Comparison of ENCODE assay signal across 14 cellular contexts in the genomic region with DNA sequence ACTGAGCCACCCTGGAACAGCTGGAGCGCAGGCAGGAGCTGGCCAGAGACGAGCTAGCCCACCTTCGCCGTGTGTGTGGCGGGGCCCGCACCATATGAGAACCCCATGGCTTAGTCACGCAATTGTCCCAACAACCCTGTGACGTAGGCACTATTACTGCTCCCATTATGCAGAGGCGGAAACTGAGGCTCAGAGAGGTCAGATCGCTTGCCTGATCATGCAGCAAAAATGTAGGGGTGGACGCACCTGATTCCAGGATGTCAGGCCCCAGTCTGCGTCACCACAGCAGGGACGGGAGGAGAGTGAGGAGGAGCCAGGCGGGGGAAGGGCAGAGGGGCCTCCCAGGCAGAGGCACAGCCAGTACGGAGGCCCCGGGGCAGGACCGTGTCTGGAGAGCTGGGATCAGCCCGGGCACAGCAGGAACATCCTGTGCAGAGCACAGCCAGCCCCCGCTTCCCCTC. TPM values are rescaled to one million over a fixed set of nuclear protein-coding genes. Genes with fewer than 3 reads are reported as not detected.
DNase-seq lines count a peak whose midpoint lies in the region; ATAC-seq, FAIRE-seq and TF ChIP-seq lines count a peak whose summit lies in the region.
"Had no signal": no experiment of that assay in that cellular context is flagged by ENCODE, and none has a peak within 500 bp of the region (broad histone marks: within the 10 kb centered on the region; RNA-seq: fewer than 3 reads in every experiment).

No MANE protein-coding gene starts in this region.

- no peaks in the 10 kb centered on the region for H3K27me3 Mint-ChIP-seq in activated naive CD8-positive, alpha-beta T cell treated with anti-CD3 and anti-CD28 coated beads for 36 hours
- H3K27me3 Mint-ChIP-seq: natural killer cell treated with Interleukin-12 subunit alpha and Interleukin-12 subunit beta and Interleukin-15 and Interleukin-18, amount 100 ng/mL, for 72 hours had no signal

- TF ChIP-seq EP300 in GM12878 (IDR thresholded peaks at IDR 0.05; ENCODE audit: borderline replicate concordance in 1 of 2, control insufficient read depth in 1 of 2, low read depth in 2 of 2, low read length in 2 of 2), result no peak

- H3K36me3 ChIP-seq in GM12878 (ENCODE audit: control insufficient read depth in 2 of 2, insufficient read depth in 2 of 2, low read length in 1 of 2), result peaks cover 3 to 5% of the 10 kb centered on the region in 2 experiments; a peak in 2 of 4 replicates
- H3K36me3 ChIP-seq in hepatocyte (replicated peaks; ENCODE audit: insufficient read depth, low read depth), result no peaks in the 10 kb centered on the region
- H3K36me3 ChIP-seq in psoas muscle (ENCODE audit: insufficient read depth in 1 of 2, low read depth in 1 of 2), result no peaks in the 10 kb centered on the region

- H3K9me2 ChIP-seq in hepatocyte (replicated peaks; ENCODE audit: insufficient read depth), result no peaks in the 10 kb centered on the region

- H3K36me3 Mint-ChIP-seq in activated naive CD8-positive, alpha-beta T cell treated with anti-CD3 and anti-CD28 coated beads for 36 hours, result peaks cover 25% of the 10 kb centered on the region
- H3K36me3 Mint-ChIP-seq: natural killer cell treated with Interleukin-12 subunit alpha and Interleukin-12 subunit beta and Interleukin-15 and Interleukin-18, amount 100 ng/mL, for 72 hours had no signal

- H3K9me3 ChIP-seq in GM12878 (replicated peaks; ENCODE audit: control insufficient read depth, insufficient read depth, low read length) (peaks cover 7% of the 10 kb centered on the region), hepatocyte (ENCODE audit: low read depth) (no peaks in the 10 kb centered on the region), psoas muscle (no peaks in the 10 kb centered on the region)

- H4K20me1 ChIP-seq in GM12878 (ENCODE audit: control insufficient read depth, insufficient read depth), result no peaks in the 10 kb centered on the region
- H4K20me1 ChIP-seq in hepatocyte (ENCODE audit: insufficient read depth, poor library complexity, severe bottlenecking), result peaks cover 3% of the 10 kb centered on the region

- no peak overlapping the region for H3K9ac ChIP-seq in GM12878 (ENCODE audit: control insufficient read depth, insufficient read depth, low read length)

- peaks cover 13% of the 10 kb centered on the region for H3K4me1 Mint-ChIP-seq in activated naive CD8-positive, alpha-beta T cell treated with anti-CD3 and anti-CD28 coated beads for 36 hours

- in situ Hi-C loops in GM12878 (cut with MboI), result no loop called here

- H3K4me1 ChIP-seq in GM12878 (ENCODE audit: control insufficient read depth, insufficient read depth, low read length) (peaks cover 27% of the 10 kb centered on the region), hepatocyte (ENCODE audit: insufficient read depth) (peaks cover 23% of the 10 kb centered on the region), psoas muscle (no peaks in the 10 kb centered on the region)

- H2AFZ ChIP-seq in GM12878 (ENCODE audit: control insufficient read depth, low read depth, low read length) (no peak overlapping the region), hepatocyte (no peak overlapping the region)

- TF ChIP-seq POLR2A in GM12878 (IDR thresholded peaks at IDR 0.05; ENCODE audit: low read depth, low read length), result no peak

- no peak for FAIRE-seq in GM12878 (lab: Jason Lieb, UNC)

- H3K27ac Mint-ChIP-seq in activated naive CD8-positive, alpha-beta T cell treated with anti-CD3 and anti-CD28 coated beads for 36 hours, result no peak overlapping the region
- H3K27ac Mint-ChIP-seq: activated CD8-positive, alpha-beta T cell treated with anti-CD3 and anti-CD28 coated beads, Interleukin-2, amount 10 ng/mL, durations not matched to agents 7 days and 5 days; CD8-positive, alpha-beta T cell had no signal

- SMC1A ChIA-PET in GM12878 (lab: Charles Lee; ENCODE audit: uncharacterized antibody, unreplicated experiment), result no interaction called here

- TF ChIP-seq RAD21 in GM12878 (IDR thresholded peaks at IDR 0.05; ENCODE audit: insufficient read depth, low read depth, low read length), result no peak

- no peak overlapping the region for H3K4me3 Mint-ChIP-seq in activated naive CD8-positive, alpha-beta T cell treated with anti-CD3 and anti-CD28 coated beads for 36 hours
- H3K4me3 Mint-ChIP-seq: activated CD8-positive, alpha-beta T cell treated with anti-CD3 and anti-CD28 coated beads, Interleukin-2, amount 10 ng/mL, durations not matched to agents 7 days and 5 days; natural killer cell treated with Interleukin-12 subunit alpha and Interleukin-12 subunit beta and Interleukin-15 and Interleukin-18, amount 100 ng/mL, for 72 hours had no signal

- TF ChIP-seq CTCF in GM12878 (IDR thresholded peaks at IDR 0.05 in 2 of 3, conservative IDR thresholded peaks at IDR 0.05 in 1 of 3; ENCODE audit: control insufficient read depth in 2 of 3, extremely low read depth in 1 of 3, insufficient read depth in 1 of 3, low read depth in 3 of 3, low read length in 3 of 3) (no peak), hepatocyte (IDR thresholded peaks at IDR 0.05; ENCODE audit: poor library complexity) (no peak), psoas muscle (IDR thresholded peaks at IDR 0.05) (no peak)

- H3K79me2 ChIP-seq in GM12878 (ENCODE audit: control insufficient read depth, insufficient read depth, low read length) (peaks cover 12% of the 10 kb centered on the region), hepatocyte (peaks cover 55% of the 10 kb centered on the region)

- POLR2A ChIA-PET in GM12878 (lab: Charles Lee), result interaction anchor here (1.0 kb wide), 1 partner anchor 16 kb away, joined by 3 read pairs; no protein-coding TSS in a partner anchor

- BruUV-seq in GM12878 (replicated peaks; lab: Mats Ljungman, UMichigan), result no TSS peak

- H3K4me2 ChIP-seq in GM12878 (ENCODE audit: control insufficient read depth, insufficient read depth) (no peak overlapping the region), hepatocyte (peak overlapping the region; percentile 54)

- RAD21 ChIA-PET in GM12878 (lab: Charles Lee; ENCODE audit: unreplicated experiment), result interaction anchor here (1.0 to 1.1 kb wide), 4 partner anchors 14 to 79 kb away, joined by 3 to 5 read pairs (median 4); a partner anchor contains a TSS

- WGBS in GM12878 (ENCODE audit: insufficient coverage, insufficient replicate concordance, low lambda C conversion rate, missing lambda C conversion rate), result 12% methylated on average over 15 of the region's 19 CpGs
- WGBS in hepatocyte (ENCODE audit: low lambda C conversion rate, missing lambda C conversion rate), result 67% methylated on average over 18 of the region's 19 CpGs
- 66 to 81% (median 69%) methylated on average over 17 to 19 of the region's 19 CpGs for WGBS in psoas muscle, 3 donors

- H3K27me3 ChIP-seq in GM12878 (replicated peaks in 1 of 2; ENCODE audit: control insufficient read depth in 2 of 2, insufficient read depth in 2 of 2, low read length in 1 of 2), result no peaks in the 10 kb centered on the region
- H3K27me3 ChIP-seq in hepatocyte, result no peaks in the 10 kb centered on the region
- no peaks in the 10 kb centered on the region for H3K27me3 ChIP-seq in psoas muscle (ENCODE audit: insufficient read depth in 3 of 3, low read length in 2 of 3)
- H3K27me3 ChIP-seq: body of pancreas, SJSA1 had no signal

- no peak overlapping the region for H3K4me3 ChIP-seq in GM12878
- H3K4me3 ChIP-seq in hepatocyte, result no peak overlapping the region
- no peak overlapping the region for H3K4me3 ChIP-seq in psoas muscle
- H3K4me3 ChIP-seq: body of pancreas, SJSA1 had no signal

- CTCF ChIA-PET in GM12878 (lab: Yijun Ruan, JAX), result interaction anchor here (1.0 kb wide), 1 partner anchor 19 kb away, joined by 4 read pairs; no protein-coding TSS in a partner anchor

- peak; percentile 86 for DNase-seq in ELR (ENCODE audit: low read depth)
- no peak for DNase-seq in GM12878 (ENCODE audit: low read depth, low spot score)
- DNase-seq in hepatocyte (ENCODE audit: low spot score), result peak; percentile 59
- no peak for DNase-seq in psoas muscle
- no peak for DNase-seq in activated naive CD8-positive, alpha-beta T cell treated with anti-CD3 and anti-CD28 coated beads for 36 hours
- DNase-seq: activated CD8-positive, alpha-beta T cell treated with anti-CD3 and anti-CD28 coated beads, Interleukin-2, amount 10 ng/mL, durations not matched to agents 7 days and 5 days; body of pancreas; CD8-positive, alpha-beta T cell; H7 had no signal

- H3K27ac ChIP-seq in GM12878 (ENCODE audit: control insufficient read depth, insufficient read depth), result peak overlapping the region; percentile 19; the same call in 1 of the 2 replicates
- H3K27ac ChIP-seq in hepatocyte, result peak overlapping the region; percentile 78
- peak overlapping the region; percentile 19 for H3K27ac ChIP-seq in psoas muscle
- H3K27ac ChIP-seq: body of pancreas, SJSA1 had no signal

- no peaks in the 10 kb centered on the region for H3K9me3 Mint-ChIP-seq in activated naive CD8-positive, alpha-beta T cell treated with anti-CD3 and anti-CD28 coated beads for 36 hours
- H3K9me3 Mint-ChIP-seq: CD8-positive, alpha-beta T cell; natural killer cell treated with Interleukin-12 subunit alpha and Interleukin-12 subunit beta and Interleukin-15 and Interleukin-18, amount 100 ng/mL, for 72 hours had no signal

- ATAC-seq in GM12878, result peak; percentile 7; the same call in 2 of the 3 replicates
- peak; percentile 23 to 71 (median 38) for ATAC-seq in psoas muscle
- ATAC-seq in GM21360 (IDR thresholded peaks at IDR 0.05; ENCODE audit: unreplicated experiment), result no peak
- no peak for ATAC-seq in HG03378 (IDR thresholded peaks at IDR 0.05; ENCODE audit: unreplicated experiment)
- ATAC-seq in GM18520 (IDR thresholded peaks at IDR 0.05; ENCODE audit: unreplicated experiment), result no peak
- ATAC-seq: activated CD8-positive, alpha-beta T cell treated with anti-CD3 and anti-CD28 coated beads, Interleukin-2, amount 10 ng/mL, durations not matched to agents 7 days and 5 days; body of pancreas; CD8-positive, alpha-beta T cell had no signal

- intact Hi-C loops in GM12878 (cut with micrococcal nuclease; ENCODE audit: unreplicated experiment), result no loop called here
- intact Hi-C loops in psoas muscle (cut with DNase I), result no loop called here

RNA-seq across cellular contexts. Expression of a gene that starts 16.8 kb away (rescaled TPM):
- 29.0 and 34.7 TPM in 2 replicates for total RNA-seq in GM12878 (2013; cell fraction: nucleolus; rRNA removed)
- total RNA-seq in GM12878 (2014; rRNA removed), result 4.5 and 6.0 TPM in 2 replicates
- 2.2 TPM in 2 replicates for total RNA-seq in GM12878 (2014; rRNA removed; fragmentation: Illumina TruSeq; extraction: Trizol)
- total RNA-seq in GM12878 (2021), result 19.0 and 19.6 TPM in 2 replicates
- 3.4 TPM for polyA plus RNA-seq in GM12878 (2011; ENCODE audit: low read depth)
- 0.84 and 2.3 TPM in 2 replicates for polyA plus RNA-seq in GM12878 (2011; rRNA removed)
- 3.4 and 3.6 TPM in 2 replicates for polyA plus RNA-seq in GM12878 (2011; cell fraction: cytosol; rRNA removed)
- 11.7 and 16.6 TPM in 2 replicates for polyA plus RNA-seq in GM12878 (2011; cell fraction: nucleus; rRNA removed)
- polyA plus RNA-seq in GM12878 (2012), result 12.8 and 13.0 TPM in 2 replicates
- polyA plus RNA-seq in GM12878 (2014; fragmentation: Illumina TruSeq; extraction: Trizol), result 2.4 and 4.6 TPM in 2 replicates
- polyA plus RNA-seq in GM12878 (2014; fragmentation: Nextera tagmentation; extraction: Ambion mirVana), result under 1 TPM; 0.39 to 0.46 TPM
- 9.3 and 12.6 TPM in 2 replicates for polyA plus RNA-seq in GM12878 (2014; rRNA removed)
- 10 to 100 TPM in 1 of 2 experiments, 1 to 10 TPM in 1; 7.8 to 10.3 TPM for polyA plus RNA-seq in GM12878 (2016; fragmentation: Nextera tagmentation; extraction: Ambion mirVana)
- 9.1 and 10.3 TPM in 2 replicates for polyA minus RNA-seq in GM12878 (2011; rRNA and poly(A)+ RNA removed)
- polyA minus RNA-seq in GM12878 (2011; cell fraction: cytosol; rRNA and poly(A)+ RNA removed), result 7.8 and 10.0 TPM in 2 replicates
- 4.5 and 9.2 TPM in 2 replicates for polyA minus RNA-seq in GM12878 (2011; cell fraction: nucleus; rRNA and poly(A)+ RNA removed)
- 13.7 and 20.7 TPM in 2 replicates for total RNA-seq in hepatocyte
- polyA plus RNA-seq in hepatocyte, result 33.5 and 37.1 TPM in 2 replicates
- 10 to 100 TPM; 13.5 to 22.4 (median 17.9) TPM for total RNA-seq in psoas muscle
- 10 to 100 TPM in 1 of 3 donors, 1 to 10 TPM in 2; 8.7 to 20.7 (median 9.9) TPM for polyA plus RNA-seq in psoas muscle
- 10 to 100 TPM; 12.9 to 14.8 TPM for total RNA-seq in activated naive CD8-positive, alpha-beta T cell treated with anti-CD3 and anti-CD28 coated beads for 36 hours

RNA-seq across cellular contexts. Expression of a gene that starts 24.7 kb away (rescaled TPM):
- not detected in 2 replicates for total RNA-seq in GM12878 (2013; cell fraction: nucleolus; rRNA removed)
- not detected in 2 replicates for total RNA-seq in GM12878 (2014; rRNA removed)
- total RNA-seq in GM12878 (2014; rRNA removed; fragmentation: Illumina TruSeq; extraction: Trizol), result not detected in 2 replicates
- 0.16 and 0.41 TPM in 2 replicates for total RNA-seq in GM12878 (2021)
- not detected for polyA plus RNA-seq in GM12878 (2011; ENCODE audit: low read depth)
- polyA plus RNA-seq in GM12878 (2011; rRNA removed), result 0.06 and 0.18 TPM in 2 replicates
- 0.07 and 0.12 TPM in 2 replicates for polyA plus RNA-seq in GM12878 (2011; cell fraction: cytosol; rRNA removed)
- 0.19 and 0.51 TPM in 2 replicates for polyA plus RNA-seq in GM12878 (2011; cell fraction: nucleus; rRNA removed)
- polyA plus RNA-seq in GM12878 (2012), result 0.18 TPM in 1 of 2 replicates, not detected in the other
- not detected in 2 replicates for polyA plus RNA-seq in GM12878 (2014; fragmentation: Illumina TruSeq; extraction: Trizol)
- not detected for polyA plus RNA-seq in GM12878 (2014; fragmentation: Nextera tagmentation; extraction: Ambion mirVana)
- polyA plus RNA-seq in GM12878 (2014; rRNA removed), result 0.03 and 0.04 TPM in 2 replicates
- polyA plus RNA-seq in GM12878 (2016; fragmentation: Nextera tagmentation; extraction: Ambion mirVana), result 1 to 10 TPM in 1 of 2 experiments, not detected in 1; 1.2 TPM
- 0.05 TPM in 1 of 2 replicates, not detected in the other for polyA minus RNA-seq in GM12878 (2011; rRNA and poly(A)+ RNA removed)
- 0.80 TPM in 1 of 2 replicates, not detected in the other for polyA minus RNA-seq in GM12878 (2011; cell fraction: cytosol; rRNA and poly(A)+ RNA removed)
- polyA minus RNA-seq in GM12878 (2011; cell fraction: nucleus; rRNA and poly(A)+ RNA removed), result 0.48 TPM in 1 of 2 replicates, not detected in the other
- 23.7 and 24.4 TPM in 2 replicates for total RNA-seq in hepatocyte
- polyA plus RNA-seq in hepatocyte, result 49.2 and 56.9 TPM in 2 replicates
- 1 to 10 TPM in 1 of 4 donors, under 1 TPM in 2, not detected in 1; 0.49 to 2.7 (median 0.99) TPM for total RNA-seq in psoas muscle
- polyA plus RNA-seq in psoas muscle, result under 1 TPM; 0.21 to 0.46 (median 0.32) TPM
- total RNA-seq in activated naive CD8-positive, alpha-beta T cell treated with anti-CD3 and anti-CD28 coated beads for 36 hours, result under 1 TPM; 0.24 to 0.39 TPM
- total RNA-seq: SJSA1 had no signal

RNA-seq across cellular contexts. Expression of a gene that starts 56.8 kb away (rescaled TPM):
- 20.6 and 28.4 TPM in 2 replicates for total RNA-seq in GM12878 (2013; cell fraction: nucleolus; rRNA removed)
- 26.4 and 29.5 TPM in 2 replicates for total RNA-seq in GM12878 (2014; rRNA removed)
- 9.3 and 12.5 TPM in 2 replicates for total RNA-seq in GM12878 (2014; rRNA removed; fragmentation: Illumina TruSeq; extraction: Trizol)
- total RNA-seq in GM12878 (2021), result 28.9 and 31.4 TPM in 2 replicates
- polyA plus RNA-seq in GM12878 (2011; ENCODE audit: low read depth), result 7.6 TPM
- 5.3 and 12.6 TPM in 2 replicates for polyA plus RNA-seq in GM12878 (2011; rRNA removed)
- polyA plus RNA-seq in GM12878 (2011; cell fraction: cytosol; rRNA removed), result 15.0 and 22.8 TPM in 2 replicates
- 43.1 and 62.5 TPM in 2 replicates for polyA plus RNA-seq in GM12878 (2011; cell fraction: nucleus; rRNA removed)
- polyA plus RNA-seq in GM12878 (2012), result 13.5 and 14.9 TPM in 2 replicates
- polyA plus RNA-seq in GM12878 (2014; fragmentation: Illumina TruSeq; extraction: Trizol), result 1.9 and 4.7 TPM in 2 replicates
- polyA plus RNA-seq in GM12878 (2014; fragmentation: Nextera tagmentation; extraction: Ambion mirVana), result 1 to 10 TPM in 1 of 2 experiments, under 1 TPM in 1; 0.40 to 1.4 TPM
- polyA plus RNA-seq in GM12878 (2014; rRNA removed), result 25.8 and 32.6 TPM in 2 replicates
- 10 to 100 TPM; 11.7 to 14.6 TPM for polyA plus RNA-seq in GM12878 (2016; fragmentation: Nextera tagmentation; extraction: Ambion mirVana)
- 6.9 and 11.5 TPM in 2 replicates for polyA minus RNA-seq in GM12878 (2011; rRNA and poly(A)+ RNA removed)
- 4.9 and 7.6 TPM in 2 replicates for polyA minus RNA-seq in GM12878 (2011; cell fraction: cytosol; rRNA and poly(A)+ RNA removed)
- 5.2 and 10.4 TPM in 2 replicates for polyA minus RNA-seq in GM12878 (2011; cell fraction: nucleus; rRNA and poly(A)+ RNA removed)
- 15.5 and 18.3 TPM in 2 replicates for total RNA-seq in hepatocyte
- polyA plus RNA-seq in hepatocyte, result 15.7 and 18.3 TPM in 2 replicates
- total RNA-seq in psoas muscle, result 10 to 100 TPM; 15.2 to 21.4 (median 18.2) TPM
- polyA plus RNA-seq in psoas muscle, result 10 to 100 TPM; 11.8 to 20.5 (median 15.8) TPM
- total RNA-seq in activated naive CD8-positive, alpha-beta T cell treated with anti-CD3 and anti-CD28 coated beads for 36 hours, result 10 to 100 TPM; 33.0 to 34.4 TPM

Comparison
In these comparisons a context has a peak if more than half of its experiments do, and no peak if none do; other contexts are left out.
1. DNase-seq: peak in ELR (single experiment) and hepatocyte (single experiment); none in GM12878 (single experiment), psoas muscle (0 of 2) and activated naive CD8-positive, alpha-beta T cell treated with anti-CD3 and anti-CD28 coated beads for 36 hours (single experiment).
2. ATAC-seq: peak in GM12878 (single experiment) and psoas muscle (4 of 4); none in GM21360 (single experiment), HG03378 (single experiment) and GM18520 (single experiment).
3. H3K27ac ChIP-seq: peak in every context shown above with its lines; median percentile 78 in hepatocyte; 19 in GM12878; 19 in psoas muscle.